ENCODE assay signal across 27 cellular contexts in the genomic region with DNA sequence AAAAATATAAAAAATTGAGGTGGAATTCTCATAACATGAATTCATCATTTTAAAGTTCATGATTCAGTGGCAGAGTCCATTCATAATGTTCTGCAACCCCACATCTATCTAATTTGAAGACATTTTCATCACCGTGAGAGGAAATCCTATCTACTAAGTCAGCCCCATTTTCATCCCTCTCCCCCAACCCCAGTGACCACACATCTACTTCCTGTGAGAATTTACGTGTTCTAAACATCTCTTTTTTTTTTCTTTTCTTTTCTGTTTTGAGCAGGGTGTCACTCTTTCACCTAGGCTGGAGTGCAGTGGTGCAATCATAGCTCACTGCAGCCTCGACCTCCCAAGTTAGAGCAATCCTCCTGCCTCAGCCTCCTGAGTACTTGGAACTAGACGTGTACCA. TPM values are rescaled to one million over a fixed set of nuclear protein-coding genes. Genes with fewer than 3 reads are reported as not detected.
DNase-seq lines count a peak whose midpoint lies in the region; ATAC-seq lines count a peak whose summit lies in the region.
"Had no signal": no experiment of that assay in that cellular context is flagged by ENCODE, and none has a peak within 500 bp of the region (broad histone marks: within the 10 kb centered on the region; RNA-seq: fewer than 3 reads in every experiment).

No MANE protein-coding gene starts in this region.

- peak; percentile 12 for DNase-seq in activated CD4-positive, alpha-beta T cell treated with anti-CD3 and anti-CD28 coated beads for 36 hours
- no peak for DNase-seq in activated CD4-positive, alpha-beta T cell treated with anti-CD3 and anti-CD28 coated beads, Interleukin-2, amount 50 U/mL, for 1 hour
- peak; percentile 37 for DNase-seq in activated naive CD4-positive, alpha-beta T cell treated with anti-CD3 and anti-CD28 coated beads, Interleukin-2, amount 10 ng/mL, durations not matched to agents 7 days and 5 days
- DNase-seq in activated naive CD4-positive, alpha-beta T cell treated with anti-CD3 and anti-CD28 coated beads, Interleukin-2, amount 50 U/mL, for 72 hours (ENCODE audit: low spot score in 2 of 2), result no peak
- DNase-seq in immature natural killer cell (peak; percentile 32 to 53 (median 45)), D341Med (ENCODE audit: low spot score) (no peak), COR-L47 (lab: John Stamatoyannopoulos, UW) (no peak)
- DNase-seq: 8988T, ACHN, BE2C, DMS53, H9, KG1, MG63, NCI-H1105 treated with DMSO at 0.1 percent for 48 hours, NCI-H146, NCI-H2029, NCI-H446, NCI-H524 treated with DMSO at 0.1 percent for 48 hours, NCI-H774, PC-9, SJCRH30 had no signal

- no peak overlapping the region for H3K27ac Mint-ChIP-seq in activated CD4-positive, alpha-beta T cell treated with anti-CD3 and anti-CD28 coated beads for 36 hours
- H3K27ac Mint-ChIP-seq in activated naive CD4-positive, alpha-beta T cell treated with anti-CD3 and anti-CD28 coated beads, Interleukin-2, amount 10 ng/mL, durations not matched to agents 7 days and 5 days, result peak overlapping the region; percentile 21
- no peak overlapping the region for H3K27ac Mint-ChIP-seq in activated naive CD4-positive, alpha-beta T cell treated with anti-CD3 and anti-CD28 coated beads, Interleukin-2, amount 50 U/mL, for 72 hours
- peak overlapping the region in 4 of 6 donors; percentile 58 to 85 (median 66) for H3K27ac Mint-ChIP-seq in immature natural killer cell
- H3K27ac Mint-ChIP-seq: CD14-positive monocyte, GM23338, H9 had no signal

- H3K27me3 Mint-ChIP-seq in activated CD4-positive, alpha-beta T cell treated with anti-CD3 and anti-CD28 coated beads for 36 hours, result peaks cover 5% of the 10 kb centered on the region
- H3K27me3 Mint-ChIP-seq in activated naive CD4-positive, alpha-beta T cell treated with anti-CD3 and anti-CD28 coated beads, Interleukin-2, amount 10 ng/mL, durations not matched to agents 7 days and 5 days, result peaks cover 9% of the 10 kb centered on the region
- peaks cover 1 to 6% (median 3%) of the 10 kb centered on the region in 3 donors for H3K27me3 Mint-ChIP-seq in immature natural killer cell (ENCODE audit: low read depth in 3 of 3)

- peaks cover 3% of the 10 kb centered on the region for H3K9me3 Mint-ChIP-seq in activated CD4-positive, alpha-beta T cell treated with anti-CD3 and anti-CD28 coated beads for 36 hours (ENCODE audit: low read depth)
- peaks cover 3% of the 10 kb centered on the region for H3K9me3 Mint-ChIP-seq in activated naive CD4-positive, alpha-beta T cell treated with anti-CD3 and anti-CD28 coated beads, Interleukin-2, amount 10 ng/mL, durations not matched to agents 7 days and 5 days
- H3K9me3 Mint-ChIP-seq in activated naive CD4-positive, alpha-beta T cell treated with anti-CD3 and anti-CD28 coated beads, Interleukin-2, amount 50 U/mL, for 72 hours, result no peaks in the 10 kb centered on the region
- no peaks in the 10 kb centered on the region for H3K9me3 Mint-ChIP-seq in immature natural killer cell

- POLR2A ChIA-PET in activated CD4-positive, alpha-beta T cell treated with anti-CD3 and anti-CD28 coated beads for 36 hours (lab: Charles Lee), result no interaction called here

- ATAC-seq in activated CD4-positive, alpha-beta T cell treated with anti-CD3 and anti-CD28 coated beads for 36 hours, result no peak
- no peak for ATAC-seq in activated naive CD4-positive, alpha-beta T cell treated with anti-CD3 and anti-CD28 coated beads, Interleukin-2, amount 50 U/mL, for 72 hours
- ATAC-seq: GM12878, GM23338, Right ventricle myocardium inferior had no signal

- intact Hi-C loops in activated CD4-positive, alpha-beta T cell treated with anti-CD3 and anti-CD28 coated beads for 36 hours (cut with DNase I, micrococcal nuclease), result no loop called here

- H3K36me3 Mint-ChIP-seq in activated CD4-positive, alpha-beta T cell treated with anti-CD3 and anti-CD28 coated beads for 36 hours (ENCODE audit: low read depth), result peaks cover 2% of the 10 kb centered on the region
- H3K36me3 Mint-ChIP-seq in activated naive CD4-positive, alpha-beta T cell treated with anti-CD3 and anti-CD28 coated beads, Interleukin-2, amount 10 ng/mL, durations not matched to agents 7 days and 5 days, result no peaks in the 10 kb centered on the region
- no peaks in the 10 kb centered on the region for H3K36me3 Mint-ChIP-seq in activated naive CD4-positive, alpha-beta T cell treated with anti-CD3 and anti-CD28 coated beads, Interleukin-2, amount 50 U/mL, for 72 hours
- H3K36me3 Mint-ChIP-seq in immature natural killer cell, result no peaks in the 10 kb centered on the region
- H3K36me3 Mint-ChIP-seq: CD14-positive monocyte had no signal

- no peaks in the 10 kb centered on the region for H3K4me1 Mint-ChIP-seq in activated CD4-positive, alpha-beta T cell treated with anti-CD3 and anti-CD28 coated beads for 36 hours
- H3K4me1 Mint-ChIP-seq in activated naive CD4-positive, alpha-beta T cell treated with anti-CD3 and anti-CD28 coated beads, Interleukin-2, amount 10 ng/mL, durations not matched to agents 7 days and 5 days, result peaks cover 5% of the 10 kb centered on the region
- peaks cover 13% of the 10 kb centered on the region in 2 donors for H3K4me1 Mint-ChIP-seq in immature natural killer cell
- H3K4me1 Mint-ChIP-seq: CD14-positive monocyte, GM23338, H9 had no signal

- no peak overlapping the region for H3K4me3 Mint-ChIP-seq in activated CD4-positive, alpha-beta T cell treated with anti-CD3 and anti-CD28 coated beads for 36 hours
- no peak overlapping the region for H3K4me3 Mint-ChIP-seq in activated naive CD4-positive, alpha-beta T cell treated with anti-CD3 and anti-CD28 coated beads, Interleukin-2, amount 10 ng/mL, durations not matched to agents 7 days and 5 days
- peak overlapping the region; percentile 33 to 67 (median 51) for H3K4me3 Mint-ChIP-seq in immature natural killer cell
- H3K4me3 Mint-ChIP-seq: GM23338, H9 had no signal

- CTCF ChIA-PET in activated CD4-positive, alpha-beta T cell treated with anti-CD3 and anti-CD28 coated beads for 36 hours (lab: Charles Lee), result no interaction called here
- CTCF ChIA-PET in activated naive CD4-positive, alpha-beta T cell treated with anti-CD3 and anti-CD28 coated beads, Interleukin-2, amount 10 ng/mL, durations not matched to agents 7 days and 5 days (lab: Charles Lee), result no interaction called here

RNA-seq across cellular contexts. Expression of a gene that starts 17.5 kb away (rescaled TPM):
- total RNA-seq in activated CD4-positive, alpha-beta T cell treated with anti-CD3 and anti-CD28 coated beads for 36 hours, result under 1 TPM in 1 of 2 experiments, not detected in 1; 0.07 TPM
- total RNA-seq in activated naive CD4-positive, alpha-beta T cell treated with anti-CD3 and anti-CD28 coated beads, Interleukin-2, amount 50 U/mL, for 72 hours, result under 1 TPM in 1 of 2 donors, not detected in 1; 0.39 TPM
- not detected for polyA plus RNA-seq in immature natural killer cell
- total RNA-seq: PC-9, Right ventricle myocardium inferior, RPMI7951, SJCRH30 had no signal
- polyA plus RNA-seq: CD14-positive monocyte had no signal

RNA-seq across cellular contexts. Expression of a gene that starts 29.1 kb away (rescaled TPM):
- under 1 TPM; 0.23 to 0.51 TPM for total RNA-seq in activated CD4-positive, alpha-beta T cell treated with anti-CD3 and anti-CD28 coated beads for 36 hours
- total RNA-seq in activated naive CD4-positive, alpha-beta T cell treated with anti-CD3 and anti-CD28 coated beads, Interleukin-2, amount 50 U/mL, for 72 hours, result under 1 TPM; 0.11 to 0.70 TPM
- 1 to 10 TPM; 2.1 to 5.4 (median 3.1) TPM for polyA plus RNA-seq in immature natural killer cell
- total RNA-seq: PC-9, Right ventricle myocardium inferior, RPMI7951, SJCRH30 had no signal
- polyA plus RNA-seq: CD14-positive monocyte, GM12878 had no signal

RNA-seq across cellular contexts. Expression of a gene that starts 34.9 kb away (rescaled TPM):
- total RNA-seq in activated CD4-positive, alpha-beta T cell treated with anti-CD3 and anti-CD28 coated beads for 36 hours, result not detected
- total RNA-seq in activated naive CD4-positive, alpha-beta T cell treated with anti-CD3 and anti-CD28 coated beads, Interleukin-2, amount 50 U/mL, for 72 hours, result not detected
- polyA plus RNA-seq in immature natural killer cell, result not detected
- total RNA-seq: GM12878, PC-9, RPMI7951 had no signal
- polyA plus RNA-seq: CD14-positive monocyte had no signal

Comparison
In these comparisons a context has a peak if more than half of its experiments do, and no peak if none do; other contexts are left out.
1. DNase-seq: peak in activated CD4-positive, alpha-beta T cell treated with anti-CD3 and anti-CD28 coated beads for 36 hours (single experiment), activated naive CD4-positive, alpha-beta T cell treated with anti-CD3 and anti-CD28 coated beads, Interleukin-2, amount 10 ng/mL, durations not matched to agents 7 days and 5 days (single experiment) and immature natural killer cell (3 of 3); none in activated CD4-positive, alpha-beta T cell treated with anti-CD3 and anti-CD28 coated beads, Interleukin-2, amount 50 U/mL, for 1 hour (single experiment), activated naive CD4-positive, alpha-beta T cell treated with anti-CD3 and anti-CD28 coated beads, Interleukin-2, amount 50 U/mL, for 72 hours (0 of 2), D341Med (single experiment) and COR-L47 (single experiment).
2. H3K27ac Mint-ChIP-seq: peak in activated naive CD4-positive, alpha-beta T cell treated with anti-CD3 and anti-CD28 coated beads, Interleukin-2, amount 10 ng/mL, durations not matched to agents 7 days and 5 days (single experiment) and immature natural killer cell (4 of 6); none in activated CD4-positive, alpha-beta T cell treated with anti-CD3 and anti-CD28 coated beads for 36 hours (single experiment) and activated naive CD4-positive, alpha-beta T cell treated with anti-CD3 and anti-CD28 coated beads, Interleukin-2, amount 50 U/mL, for 72 hours (0 of 2).
3. H3K4me3 Mint-ChIP-seq: peak in immature natural killer cell (5 of 5); none in activated CD4-positive, alpha-beta T cell treated with anti-CD3 and anti-CD28 coated beads for 36 hours (single experiment) and activated naive CD4-positive, alpha-beta T cell treated with anti-CD3 and anti-CD28 coated beads, Interleukin-2, amount 10 ng/mL, durations not matched to agents 7 days and 5 days (single experiment).